16 cellular contexts compared by ENCODE assay signal in the genomic region with DNA sequence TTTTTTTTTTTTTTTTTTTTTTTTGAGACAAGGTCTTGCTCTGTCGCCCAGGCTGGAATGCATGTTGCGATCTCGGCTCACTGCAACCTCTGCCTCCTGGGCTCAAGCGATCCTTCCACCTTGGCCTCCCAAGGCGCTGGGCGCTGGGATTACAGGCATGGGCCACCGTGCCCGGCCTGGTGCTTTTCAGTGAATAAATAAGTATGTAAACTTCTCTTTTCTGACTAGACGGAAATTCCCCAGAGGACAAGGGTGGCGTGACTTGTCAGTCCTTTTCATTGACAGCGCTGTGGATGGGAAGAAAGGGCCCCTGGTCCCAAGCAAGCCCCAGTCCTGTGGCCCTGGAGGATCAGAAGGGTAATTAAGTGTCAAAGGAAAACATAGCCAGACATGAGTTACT. TPM values are rescaled to one million over a fixed set of nuclear protein-coding genes. Genes with fewer than 3 reads are reported as not detected.
DNase-seq lines count a peak whose midpoint lies in the region; ATAC-seq lines count a peak whose summit lies in the region.
"Had no signal": no experiment of that assay in that cellular context is flagged by ENCODE, and none has a peak within 500 bp of the region (broad histone marks: within the 10 kb centered on the region; RNA-seq: fewer than 3 reads in every experiment).

No MANE protein-coding gene starts in this region.

- no peaks in the 10 kb centered on the region for H3K9me3 ChIP-seq in BLaER1
- H3K9me3 ChIP-seq: prostate gland, spleen had no signal

- peak overlapping the region; percentile 81 for H3K4me2 ChIP-seq in BLaER1

- peaks cover 63% of the 10 kb centered on the region for H3K4me1 ChIP-seq in BLaER1
- H3K4me1 ChIP-seq: prostate gland had no signal

- peak overlapping the region; percentile 45; the same call in 1 of the 2 replicates for H3K9ac ChIP-seq in BLaER1

- intact Hi-C loops in Right ventricle myocardium superior (cut with DNase I): no loop called here

- ATAC-seq in GM18907 (IDR thresholded peaks at IDR 0.05; ENCODE audit: unreplicated experiment) (peak; percentile 54), HG02870 (IDR thresholded peaks at IDR 0.05; ENCODE audit: unreplicated experiment) (no peak), Right ventricle myocardium superior (ENCODE audit: poor library complexity) (no peak), HG03095 (IDR thresholded peaks at IDR 0.05; ENCODE audit: unreplicated experiment) (no peak)
- ATAC-seq: left colon; stimulated activated naive CD8-positive, alpha-beta T cell treated with anti-CD3 and anti-CD28 coated beads, Interleukin-15, Interleukin-2, amounts not matched to agents 100 U/mL and 50 U/mL, for 24 hours had no signal

- no peaks in the 10 kb centered on the region for H3K36me3 ChIP-seq in BLaER1
- H3K36me3 ChIP-seq: prostate gland, spleen had no signal

- peak overlapping the region; percentile 26; the same call in 1 of the 2 replicates for H3K27ac ChIP-seq in BLaER1
- H3K27ac ChIP-seq: prostate gland, spleen had no signal

- H3K27me3 ChIP-seq in BLaER1: no peaks in the 10 kb centered on the region
- H3K27me3 ChIP-seq: spleen had no signal

- no peaks in the 10 kb centered on the region for H4K20me1 ChIP-seq in BLaER1

- H3K4me3 ChIP-seq in BLaER1: no peak overlapping the region
- H3K4me3 ChIP-seq: prostate gland, spleen had no signal

- peak; percentile 35 for DNase-seq in NOMO-1 treated with DMSO at 0.1 percent for 48 hours (lab: John Stamatoyannopoulos, UW; ENCODE audit: unreplicated experiment)
- DNase-seq in left kidney (ENCODE audit: low read depth, low spot score): peak; percentile 56
- DNase-seq in Right ventricle myocardium superior: no peak
- no peak for DNase-seq in effector CD8-positive, alpha-beta T cell (lab: John Stamatoyannopoulos, UW)
- DNase-seq: ACHN; activated T-cell treated with anti-CD3 and anti-CD28 coated beads, Interleukin-2, amount 50 U/mL, for 48 hours; caudate nucleus; left colon; MM.1S; spleen; stimulated activated naive CD8-positive, alpha-beta T cell treated with anti-CD3 and anti-CD28 coated beads, Interleukin-15, Interleukin-2, amounts not matched to agents 100 U/mL and 50 U/mL, for 24 hours had no signal

RNA-seq across cellular contexts. Expression of a gene that starts 9.6 kb away (rescaled TPM):
- 0.91 TPM for total RNA-seq in Right ventricle myocardium superior

RNA-seq across cellular contexts. Expression of a gene that starts 25.5 kb away (rescaled TPM):
- total RNA-seq in Right ventricle myocardium superior: 31.8 TPM

Comparison
In these comparisons a context has a peak if more than half of its experiments do, and no peak if none do; other contexts are left out.
1. DNase-seq: peak in NOMO-1 treated with DMSO at 0.1 percent for 48 hours (single experiment) and left kidney (single experiment); none in Right ventricle myocardium superior (single experiment) and effector CD8-positive, alpha-beta T cell (single experiment).